14 cellular contexts compared by ENCODE assay signal in genomic region chr4:108861339-108861738, GRCh38.
DNase-seq lines count a peak whose midpoint lies in the region; ATAC-seq and TF ChIP-seq lines count a peak whose summit lies in the region.
"Had no signal": no experiment of that assay in that cellular context is flagged by ENCODE, and none has a peak within 500 bp of the region (broad histone marks: within the 10 kb centered on the region; RNA-seq: fewer than 3 reads in every experiment).

No MANE protein-coding gene starts in this region.

- no peak overlapping the region for H3K4me2 ChIP-seq in SK-N-SH
- H3K4me2 ChIP-seq in fibroblast of lung (ENCODE audit: extremely low read depth, insufficient read depth, low read length), result no peak overlapping the region

- H3K27me3 Mint-ChIP-seq in progenitor cell of endocrine pancreas, result no peaks in the 10 kb centered on the region

- H3K79me2 ChIP-seq in SK-N-SH (ENCODE audit: insufficient read depth) (no peaks in the 10 kb centered on the region), fibroblast of lung (ENCODE audit: control insufficient read depth, insufficient read depth, low read length) (no peaks in the 10 kb centered on the region)

- H3K9ac ChIP-seq in SK-N-SH, result no peak overlapping the region
- no peak overlapping the region for H3K9ac ChIP-seq in fibroblast of lung (ENCODE audit: insufficient read depth, low read length)

- H3K4me3 Mint-ChIP-seq in progenitor cell of endocrine pancreas (ENCODE audit: low read depth), result no peak overlapping the region
- H3K4me3 Mint-ChIP-seq: central memory CD8-positive, alpha-beta T cell; natural killer cell had no signal

- H2AFZ ChIP-seq in SK-N-SH (ENCODE audit: low read depth) (no peak overlapping the region), fibroblast of lung (ENCODE audit: low read length) (no peak overlapping the region)

- DNase-seq in SK-N-SH (no peak), RKO (ENCODE audit: low spot score) (peak; percentile 31), fibroblast of lung (ENCODE audit: low read depth in 2 of 2) (peak; percentile 11 to 34), progenitor cell of endocrine pancreas (ENCODE audit: low spot score, unreplicated experiment) (peak; percentile 30), nucleus accumbens (lab: John Stamatoyannopoulos, UW) (no peak), T1000 (lab: John Stamatoyannopoulos, UW) (no peak)
- DNase-seq: activated CD4-positive, alpha-beta T cell treated with anti-CD3 and anti-CD28 coated beads for 1 hour; natural killer cell; NCI-H1436 treated with DMSO at 0.1 percent for 48 hours; NCI-H526; transverse colon had no signal

- POLR2A ChIA-PET in SK-N-SH (lab: Yijun Ruan, JAX), result no interaction called here

- H3K27ac ChIP-seq in SK-N-SH (ENCODE audit: low read depth in 2 of 2, low read length in 1 of 2), result no peak overlapping the region
- no peak overlapping the region for H3K27ac ChIP-seq in fibroblast of lung (ENCODE audit: insufficient read depth, low read length)
- H3K27ac ChIP-seq: transverse colon had no signal

- no peaks in the 10 kb centered on the region for H3K36me3 Mint-ChIP-seq in progenitor cell of endocrine pancreas (ENCODE audit: insufficient read depth)
- H3K36me3 Mint-ChIP-seq: natural killer cell had no signal

- no peaks in the 10 kb centered on the region for H3K4me1 Mint-ChIP-seq in progenitor cell of endocrine pancreas (ENCODE audit: low read depth)
- H3K4me1 Mint-ChIP-seq: central memory CD8-positive, alpha-beta T cell; natural killer cell had no signal

- 31% methylated on average over 2 of the region's 2 CpGs for WGBS in SK-N-SH (ENCODE audit: low lambda C conversion rate)

- no peaks in the 10 kb centered on the region for H3K9me3 Mint-ChIP-seq in progenitor cell of endocrine pancreas (ENCODE audit: low read depth)
- H3K9me3 Mint-ChIP-seq: central memory CD8-positive, alpha-beta T cell had no signal

- H3K9me2 ChIP-seq in SK-N-SH, result no peaks in the 10 kb centered on the region

- H3K36me3 ChIP-seq in SK-N-SH (replicated peaks in 1 of 2; ENCODE audit: control insufficient read depth in 1 of 2, insufficient read depth in 2 of 2, low read length in 1 of 2) (no peaks in the 10 kb centered on the region), fibroblast of lung (ENCODE audit: control insufficient read depth, insufficient read depth, low read length) (no peaks in the 10 kb centered on the region)
- H3K36me3 ChIP-seq: transverse colon had no signal

- no peaks in the 10 kb centered on the region for H4K20me1 ChIP-seq in SK-N-SH (ENCODE audit: insufficient read depth)
- no peaks in the 10 kb centered on the region for H4K20me1 ChIP-seq in fibroblast of lung (ENCODE audit: control insufficient read depth, extremely low read depth, insufficient read depth, low read length)

- no peaks in the 10 kb centered on the region for H3K27me3 ChIP-seq in SK-N-SH (ENCODE audit: insufficient read depth)
- no peaks in the 10 kb centered on the region for H3K27me3 ChIP-seq in fibroblast of lung (ENCODE audit: control insufficient read depth, insufficient read depth, low read length)
- H3K27me3 ChIP-seq: transverse colon had no signal

- no peaks in the 10 kb centered on the region for H3F3A ChIP-seq in SK-N-SH (replicated peaks; ENCODE audit: insufficient read depth)

- TF ChIP-seq RAD21 in SK-N-SH (IDR thresholded peaks at IDR 0.05; ENCODE audit: low read length), result no peak

- H3K4me3 ChIP-seq in SK-N-SH (ENCODE audit: low read depth in 2 of 2, low read length in 1 of 2), result no peak overlapping the region
- no peak overlapping the region for H3K4me3 ChIP-seq in fibroblast of lung (replicated peaks in 1 of 4; ENCODE audit: control extremely low read depth in 1 of 4, insufficient read depth in 1 of 4, low read depth in 3 of 4, low read length in 4 of 4)
- H3K4me3 ChIP-seq: transverse colon had no signal

- H3K4me1 ChIP-seq in SK-N-SH (ENCODE audit: control insufficient read depth in 1 of 2, insufficient read depth in 2 of 2, low read depth in 1 of 2, low read length in 1 of 2), result no peaks in the 10 kb centered on the region
- no peaks in the 10 kb centered on the region for H3K4me1 ChIP-seq in fibroblast of lung (ENCODE audit: control insufficient read depth, extremely low read depth, insufficient read depth, low read length)
- H3K4me1 ChIP-seq: transverse colon had no signal

- TF ChIP-seq CTCF in SK-N-SH (IDR thresholded peaks at IDR 0.05) (no peak), fibroblast of lung (conservative IDR thresholded peaks at IDR 0.05 in 1 of 2, IDR thresholded peaks at IDR 0.05 in 1 of 2; ENCODE audit: low read depth in 1 of 2, low read length in 2 of 2) (no peak), progenitor cell of endocrine pancreas (IDR thresholded peaks at IDR 0.05; ENCODE audit: unreplicated experiment) (no peak)

- CTCF ChIA-PET in SK-N-SH (lab: Yijun Ruan, JAX), result no interaction called here

- H3K9me3 ChIP-seq in SK-N-SH (no peaks in the 10 kb centered on the region), fibroblast of lung (ENCODE audit: control insufficient read depth, insufficient read depth, low read depth, low read length) (no peaks in the 10 kb centered on the region)
- H3K9me3 ChIP-seq: transverse colon had no signal

- no peak overlapping the region for H3K27ac Mint-ChIP-seq in progenitor cell of endocrine pancreas
- H3K27ac Mint-ChIP-seq: natural killer cell had no signal

- no peak for TF ChIP-seq EP300 in SK-N-SH (IDR thresholded peaks at IDR 0.05; ENCODE audit: borderline replicate concordance in 1 of 2, low read depth in 1 of 2, low read length in 1 of 2)

- no peak for ATAC-seq in SK-N-SH treated with all-trans-retinoic acid at 6 μM for 48 hours
- no peak for ATAC-seq in HG02571 (IDR thresholded peaks at IDR 0.05; ENCODE audit: unreplicated experiment)
- ATAC-seq: natural killer cell had no signal

TF ChIP-seq in SK-N-SH, 30 proteins besides CTCF, POLR2A, EP300 and RAD21:
- TF ChIP-seq, protein P1, sequence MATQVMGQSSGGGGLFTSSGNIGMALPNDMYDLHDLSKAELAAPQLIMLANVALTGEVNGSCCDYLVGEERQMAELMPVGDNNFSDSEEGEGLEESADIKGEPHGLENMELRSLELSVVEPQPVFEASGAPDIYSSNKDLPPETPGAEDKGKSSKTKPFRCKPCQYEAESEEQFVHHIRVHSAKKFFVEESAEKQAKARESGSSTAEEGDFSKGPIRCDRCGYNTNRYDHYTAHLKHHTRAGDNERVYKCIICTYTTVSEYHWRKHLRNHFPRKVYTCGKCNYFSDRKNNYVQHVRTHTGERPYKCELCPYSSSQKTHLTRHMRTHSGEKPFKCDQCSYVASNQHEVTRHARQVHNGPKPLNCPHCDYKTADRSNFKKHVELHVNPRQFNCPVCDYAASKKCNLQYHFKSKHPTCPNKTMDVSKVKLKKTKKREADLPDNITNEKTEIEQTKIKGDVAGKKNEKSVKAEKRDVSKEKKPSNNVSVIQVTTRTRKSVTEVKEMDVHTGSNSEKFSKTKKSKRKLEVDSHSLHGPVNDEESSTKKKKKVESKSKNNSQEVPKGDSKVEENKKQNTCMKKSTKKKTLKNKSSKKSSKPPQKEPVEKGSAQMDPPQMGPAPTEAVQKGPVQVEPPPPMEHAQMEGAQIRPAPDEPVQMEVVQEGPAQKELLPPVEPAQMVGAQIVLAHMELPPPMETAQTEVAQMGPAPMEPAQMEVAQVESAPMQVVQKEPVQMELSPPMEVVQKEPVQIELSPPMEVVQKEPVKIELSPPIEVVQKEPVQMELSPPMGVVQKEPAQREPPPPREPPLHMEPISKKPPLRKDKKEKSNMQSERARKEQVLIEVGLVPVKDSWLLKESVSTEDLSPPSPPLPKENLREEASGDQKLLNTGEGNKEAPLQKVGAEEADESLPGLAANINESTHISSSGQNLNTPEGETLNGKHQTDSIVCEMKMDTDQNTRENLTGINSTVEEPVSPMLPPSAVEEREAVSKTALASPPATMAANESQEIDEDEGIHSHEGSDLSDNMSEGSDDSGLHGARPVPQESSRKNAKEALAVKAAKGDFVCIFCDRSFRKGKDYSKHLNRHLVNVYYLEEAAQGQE (IDR thresholded peaks at IDR 0.05; ENCODE audit: low read depth, low read length), result peak; percentile 92
- TF ChIP-seq FOSL2 (IDR thresholded peaks at IDR 0.05; ENCODE audit: borderline replicate concordance, low read depth), result no peak

TF ChIP-seq in SK-N-SH treated with all-trans-retinoic acid at 6 μM for 48 hours, 23 proteins besides CTCF, POLR2A, EP300 and RAD21 (continues in another document):
- TF ChIP-seq, protein P2, sequence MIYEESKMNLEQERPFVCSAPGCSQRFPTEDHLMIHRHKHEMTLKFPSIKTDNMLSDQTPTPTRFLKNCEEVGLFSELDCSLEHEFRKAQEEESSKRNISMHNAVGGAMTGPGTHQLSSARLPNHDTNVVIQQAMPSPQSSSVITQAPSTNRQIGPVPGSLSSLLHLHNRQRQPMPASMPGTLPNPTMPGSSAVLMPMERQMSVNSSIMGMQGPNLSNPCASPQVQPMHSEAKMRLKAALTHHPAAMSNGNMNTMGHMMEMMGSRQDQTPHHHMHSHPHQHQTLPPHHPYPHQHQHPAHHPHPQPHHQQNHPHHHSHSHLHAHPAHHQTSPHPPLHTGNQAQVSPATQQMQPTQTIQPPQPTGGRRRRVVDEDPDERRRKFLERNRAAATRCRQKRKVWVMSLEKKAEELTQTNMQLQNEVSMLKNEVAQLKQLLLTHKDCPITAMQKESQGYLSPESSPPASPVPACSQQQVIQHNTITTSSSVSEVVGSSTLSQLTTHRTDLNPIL (CRISPR knock-in tag; IDR thresholded peaks at IDR 0.05; ENCODE audit: low read depth), result no peak
- no peak for TF ChIP-seq ISL1 (CRISPR knock-in tag; IDR thresholded peaks at IDR 0.05)
- no peak for TF ChIP-seq ARNTL (CRISPR knock-in tag; IDR thresholded peaks at IDR 0.05; ENCODE audit: borderline replicate concordance, low read depth)
- no peak for TF ChIP-seq ZNF8 (CRISPR knock-in tag; IDR thresholded peaks at IDR 0.05)
- TF ChIP-seq GLIS3 (CRISPR knock-in tag; IDR thresholded peaks at IDR 0.05), result no peak
- TF ChIP-seq TCF4 (CRISPR knock-in tag; IDR thresholded peaks at IDR 0.05; ENCODE audit: borderline replicate concordance), result no peak
- TF ChIP-seq RARB (CRISPR knock-in tag; IDR thresholded peaks at IDR 0.05), result no peak
- no peak for TF ChIP-seq PPARA (CRISPR knock-in tag; IDR thresholded peaks at IDR 0.05; ENCODE audit: borderline replicate concordance)
- TF ChIP-seq POU6F1 (CRISPR knock-in tag; IDR thresholded peaks at IDR 0.05; ENCODE audit: borderline replicate concordance, low read depth), result no peak

Comparison
In these comparisons a context has a peak if more than half of its experiments do, and no peak if none do; other contexts are left out.
1. DNase-seq: peak in RKO (single experiment), fibroblast of lung (2 of 2) and progenitor cell of endocrine pancreas (single experiment); none in SK-N-SH (single experiment), nucleus accumbens (0 of 56) and T1000 (single experiment).